10 cellular contexts compared by ENCODE assay signal in the genomic region with DNA sequence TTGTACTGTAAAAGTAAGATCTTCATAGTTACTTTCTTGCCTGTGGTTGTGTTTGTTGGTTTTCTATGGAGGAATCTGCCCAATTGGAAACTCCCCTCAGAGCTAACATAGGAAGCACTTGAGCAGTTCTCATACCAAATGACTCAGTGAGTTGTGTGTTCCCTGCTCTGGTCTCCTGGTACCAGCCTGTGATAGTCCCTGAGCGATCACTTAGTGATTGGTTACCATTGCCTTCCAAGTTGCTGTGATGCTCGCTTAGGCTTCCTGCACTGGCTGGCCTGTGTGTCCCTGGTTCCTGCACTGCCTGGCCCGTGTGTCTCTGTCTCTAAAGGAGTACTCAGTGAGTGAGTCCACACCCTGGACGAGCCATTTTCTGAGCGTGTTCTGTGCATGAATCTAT.
DNase-seq lines count a peak whose midpoint lies in the region; ATAC-seq and TF ChIP-seq lines count a peak whose summit lies in the region.
"Had no signal": no experiment of that assay in that cellular context is flagged by ENCODE, and none has a peak within 500 bp of the region (broad histone marks: within the 10 kb centered on the region; RNA-seq: fewer than 3 reads in every experiment).

No MANE protein-coding gene starts in this region.

- CTCF ChIA-PET in activated CD8-positive, alpha-beta T cell treated with anti-CD3 and anti-CD28 coated beads for 36 hours (lab: Charles Lee), result interaction anchor here (0.7 to 9.8 kb wide), 34 partner anchors 8 to 504 kb away, joined by 3 to 94 read pairs (median 5); a partner anchor contains a TSS

- H3K36me3 ChIP-seq in ACC112 (ENCODE audit: insufficient read depth, low read length) (peaks cover 58% of the 10 kb centered on the region), hepatocyte (replicated peaks; ENCODE audit: insufficient read depth, low read depth) (no peaks in the 10 kb centered on the region), tibial artery (peaks cover 0 to 28% (median 21%) of the 10 kb centered on the region in 3 donors)

- no peaks in the 10 kb centered on the region for H3K27me3 Mint-ChIP-seq in activated CD8-positive, alpha-beta T cell treated with anti-CD3 and anti-CD28 coated beads for 36 hours
- H3K27me3 Mint-ChIP-seq: activated CD8-positive, alpha-beta memory T cell treated with anti-CD3 and anti-CD28 coated beads, Interleukin-2, amount 10 ng/mL, durations not matched to agents 7 days and 5 days had no signal

- H2AFZ ChIP-seq in ACC112 (ENCODE audit: low read length, unreplicated experiment), result no peak overlapping the region
- no peak overlapping the region for H2AFZ ChIP-seq in hepatocyte

- H3K9me3 Mint-ChIP-seq in activated CD8-positive, alpha-beta T cell treated with anti-CD3 and anti-CD28 coated beads for 36 hours, result no peaks in the 10 kb centered on the region

- peak; percentile 68 for ATAC-seq in GM21360 (IDR thresholded peaks at IDR 0.05; ENCODE audit: unreplicated experiment)
- ATAC-seq in activated CD8-positive, alpha-beta T cell treated with anti-CD3 and anti-CD28 coated beads for 36 hours, result peak; percentile 82

- no peak overlapping the region for H3K4me3 Mint-ChIP-seq in activated CD8-positive, alpha-beta T cell treated with anti-CD3 and anti-CD28 coated beads for 36 hours
- H3K4me3 Mint-ChIP-seq: activated CD8-positive, alpha-beta memory T cell treated with anti-CD3 and anti-CD28 coated beads, Interleukin-2, amount 10 ng/mL, durations not matched to agents 7 days and 5 days had no signal

- WGBS in hepatocyte (ENCODE audit: low lambda C conversion rate, missing lambda C conversion rate), result 81% methylated on average over 5 of the region's 5 CpGs

- H3K27me3 ChIP-seq in ACC112 (ENCODE audit: insufficient read depth, low read length) (no peaks in the 10 kb centered on the region), hepatocyte (no peaks in the 10 kb centered on the region), tibial artery (no peaks in the 10 kb centered on the region)

- peak overlapping the region; percentile 92 for H3K27ac ChIP-seq in ACC112 (ENCODE audit: low read depth, low read length)
- peak overlapping the region; percentile 79 for H3K27ac ChIP-seq in hepatocyte
- H3K27ac ChIP-seq in tibial artery, result peak overlapping the region in 1 of 2 donors; percentile 8

- no peaks in the 10 kb centered on the region for H3K9me3 ChIP-seq in hepatocyte (ENCODE audit: low read depth)
- no peaks in the 10 kb centered on the region for H3K9me3 ChIP-seq in tibial artery
- H3K9me3 ChIP-seq: thoracic aorta had no signal

- peaks cover 28% of the 10 kb centered on the region for H3K36me3 Mint-ChIP-seq in activated CD8-positive, alpha-beta T cell treated with anti-CD3 and anti-CD28 coated beads for 36 hours (ENCODE audit: low read depth)

- DNase-seq in activated CD8-positive, alpha-beta T cell treated with anti-CD3 and anti-CD28 coated beads for 36 hours, result peak; percentile 38
- DNase-seq in hepatocyte (ENCODE audit: low spot score) (no peak), tibial artery (no peak), NCI-H510A treated with DMSO at 0.1 percent for 48 hours (lab: John Stamatoyannopoulos, UW) (no peak), hypothalamus (lab: John Stamatoyannopoulos, UW) (no peak)
- DNase-seq in activated CD8-positive, alpha-beta memory T cell treated with anti-CD3 and anti-CD28 coated beads, Interleukin-2, amount 50 U/mL, for 48 hours, result no peak

- peaks cover 58% of the 10 kb centered on the region for H3K4me1 ChIP-seq in ACC112 (ENCODE audit: control insufficient read depth, insufficient read depth, low read length, unreplicated experiment)
- peaks cover 43% of the 10 kb centered on the region for H3K4me1 ChIP-seq in hepatocyte (ENCODE audit: insufficient read depth)
- H3K4me1 ChIP-seq in tibial artery, result peaks cover 0 to 56% (median 41%) of the 10 kb centered on the region in 4 donors

- peak overlapping the region; percentile 76 for H3K27ac Mint-ChIP-seq in activated CD8-positive, alpha-beta T cell treated with anti-CD3 and anti-CD28 coated beads for 36 hours

- no peak overlapping the region for H3K4me3 ChIP-seq in ACC112 (ENCODE audit: low read depth, low read length)
- H3K4me3 ChIP-seq in hepatocyte, result no peak overlapping the region
- no peak overlapping the region for H3K4me3 ChIP-seq in tibial artery
- H3K4me3 ChIP-seq: thoracic aorta had no signal

- no peak overlapping the region for H3K4me2 ChIP-seq in hepatocyte

- intact Hi-C loops in activated CD8-positive, alpha-beta T cell treated with anti-CD3 and anti-CD28 coated beads for 36 hours (cut with micrococcal nuclease), result loop anchor here (2.0 kb wide), 1 partner anchor 412 kb away; no protein-coding TSS in a partner anchor
- intact Hi-C loops in tibial artery (cut with DNase I; ENCODE audit: low total_unique reads), result loop anchor here (5.0 kb wide), 1 partner anchor 413 kb away; no protein-coding TSS in a partner anchor

- H3K79me2 ChIP-seq in ACC112 (ENCODE audit: control insufficient read depth, insufficient read depth, low read length, unreplicated experiment), result peaks cover 63% of the 10 kb centered on the region
- H3K79me2 ChIP-seq in hepatocyte, result peaks cover 29% of the 10 kb centered on the region

- POLR2A ChIA-PET in activated CD8-positive, alpha-beta T cell treated with anti-CD3 and anti-CD28 coated beads for 36 hours (lab: Charles Lee), result interaction anchor here (0.6 to 1.3 kb wide), 2 partner anchors 74 to 132 kb away, joined by 3 to 4 read pairs; no protein-coding TSS in a partner anchor

- H4K20me1 ChIP-seq in hepatocyte (ENCODE audit: insufficient read depth, poor library complexity, severe bottlenecking), result no peaks in the 10 kb centered on the region

- TF ChIP-seq CTCF in activated CD8-positive, alpha-beta T cell treated with anti-CD3 and anti-CD28 coated beads for 36 hours (IDR thresholded peaks at IDR 0.05), result no peak
- TF ChIP-seq CTCF in hepatocyte (IDR thresholded peaks at IDR 0.05; ENCODE audit: poor library complexity) (no peak), tibial artery (IDR thresholded peaks at IDR 0.05) (no peak)

- peaks cover 59% of the 10 kb centered on the region for H3K4me1 Mint-ChIP-seq in activated CD8-positive, alpha-beta T cell treated with anti-CD3 and anti-CD28 coated beads for 36 hours (ENCODE audit: low read depth)

- H3K9me2 ChIP-seq in hepatocyte (replicated peaks; ENCODE audit: insufficient read depth), result no peaks in the 10 kb centered on the region
